In the genomic region with DNA sequence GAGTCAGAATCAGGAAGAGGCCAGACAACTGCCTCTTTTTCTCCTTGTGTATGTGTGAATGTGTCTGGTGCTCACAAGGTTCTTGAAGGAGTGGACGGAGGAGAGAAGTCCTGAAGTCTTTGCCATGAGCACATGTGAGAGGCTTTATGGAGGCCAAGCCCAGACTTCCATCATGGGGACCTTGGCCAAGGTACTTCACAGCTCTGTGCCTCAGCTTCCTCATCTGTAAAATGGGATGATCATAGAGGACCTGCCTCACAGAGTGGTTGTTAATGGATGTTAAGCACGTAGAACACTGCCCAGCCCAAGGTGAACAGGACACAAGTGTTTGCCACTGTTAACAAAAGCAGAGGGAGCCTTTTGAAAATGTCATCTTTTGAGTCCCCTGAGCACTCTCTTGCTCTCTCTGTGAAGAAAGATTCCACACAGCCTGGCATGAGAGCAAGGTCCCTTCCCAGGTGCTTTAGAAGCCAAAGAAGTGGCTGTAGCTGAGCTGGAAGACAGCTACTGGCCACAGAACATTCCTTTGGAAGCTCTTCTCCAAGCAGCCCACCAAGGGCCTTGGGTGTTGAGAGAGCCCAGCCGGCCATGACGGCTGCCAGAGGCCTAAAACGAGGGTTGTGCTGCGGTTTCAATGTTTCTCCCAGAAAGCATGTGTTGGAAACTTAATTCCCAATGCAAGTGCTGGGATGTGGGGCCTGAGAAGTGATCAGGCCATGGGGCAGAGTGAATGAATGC, we compare ENCODE assay signal across 11 cellular contexts.
"Had no signal": no experiment of that assay in that cellular context is flagged by ENCODE, and none has a peak within 500 bp of the region (broad histone marks: within the 10 kb centered on the region; RNA-seq: fewer than 3 reads in every experiment).

No MANE protein-coding gene starts in this region.

- H3K4me3 ChIP-seq: mucosa of descending colon, pancreas, thoracic aorta had no signal

- H3K4me1 ChIP-seq: pancreas had no signal

- H3K36me3 ChIP-seq: pancreas, thoracic aorta had no signal

- H3K9me3 ChIP-seq: mucosa of descending colon, pancreas, thoracic aorta had no signal

- DNase-seq: amygdala; glutamatergic neuron; left cardiac atrium; mucosa of descending colon; nephron progenitor cell; pancreas; stimulated activated CD4-positive, alpha-beta T cell treated with anti-CD3 and anti-CD28 coated beads, Interleukin-12 subunit alpha, Interleukin-12 subunit beta, amount 100 ng/mL, for 4 hours; stimulated activated CD4-positive, alpha-beta T cell treated with anti-CD3 and anti-CD28 coated beads, Interleukin-4, amount 100 ng/mL, for 1 hour; stimulated activated naive CD8-positive, alpha-beta T cell treated with anti-CD3 and anti-CD28 coated beads, Interleukin-15, amount 100 ng/mL, for 72 hours had no signal

- FAIRE-seq: pancreas had no signal

- ATAC-seq: activated CD4-positive, CD25-positive, alpha-beta regulatory T cell treated with anti-CD3 and anti-CD28 coated beads, Interleukin-2, amount 50 U/mL, for 24 hours; left cardiac atrium; mucosa of descending colon; pancreas; stimulated activated naive CD8-positive, alpha-beta T cell treated with anti-CD3 and anti-CD28 coated beads, Interleukin-15, amount 100 ng/mL, for 72 hours had no signal

- H3K27ac ChIP-seq: pancreas, thoracic aorta had no signal

- H3K27me3 ChIP-seq: pancreas had no signal
